Comparison of ENCODE assay signal across 2 cellular contexts in genomic region chr3:122974764-122975162, GRCh38.
TF ChIP-seq lines count a peak whose summit lies in the region.

No MANE protein-coding gene starts in this region.

TF ChIP-seq in H1, 55 proteins besides CTCF, POLR2A, EP300 and RAD21:
- TF ChIP-seq MAFK (IDR thresholded peaks at IDR 0.05; ENCODE audit: low read depth, low read length) (no peak), SIX5 (IDR thresholded peaks at IDR 0.05; ENCODE audit: low read depth, low read length) (no peak), SRF (IDR thresholded peaks at IDR 0.05; ENCODE audit: low read depth, low read length) (no peak), HDAC2 (IDR thresholded peaks at IDR 0.05; ENCODE audit: borderline replicate concordance in 1 of 2, low read depth in 2 of 2, low read length in 2 of 2) (no peak), NRF1 (IDR thresholded peaks at IDR 0.05; ENCODE audit: low read depth, low read length) (no peak), JUND (IDR thresholded peaks at IDR 0.05; ENCODE audit: low read length) (no peak), TAF7 (optimal IDR thresholded peaks at IDR 0.05; ENCODE audit: borderline replicate concordance, low read depth, low read length) (no peak), KDM4A (IDR thresholded peaks at IDR 0.05; ENCODE audit: low read depth, low read length, severe bottlenecking) (no peak), BACH1 (IDR thresholded peaks at IDR 0.05; ENCODE audit: low read length) (no peak), RFX5 (IDR thresholded peaks at IDR 0.05; ENCODE audit: borderline replicate concordance, low read depth, low read length) (no peak), MAX (IDR thresholded peaks at IDR 0.05) (no peak), EZH2 (IDR thresholded peaks at IDR 0.05; ENCODE audit: low read depth, low read length, severe bottlenecking) (no peak), EGR1 (IDR thresholded peaks at IDR 0.05; ENCODE audit: borderline replicate concordance, low read depth, low read length) (no peak), CBX5 (IDR thresholded peaks at IDR 0.05; ENCODE audit: low read depth, low read length) (no peak), CEBPB (IDR thresholded peaks at IDR 0.05; ENCODE audit: low read depth, low read length) (no peak), SP1 (IDR thresholded peaks at IDR 0.05; ENCODE audit: low read depth, low read length) (no peak), SP4 (IDR thresholded peaks at IDR 0.05; ENCODE audit: low read length) (no peak), CHD2 (IDR thresholded peaks at IDR 0.05; ENCODE audit: low read length) (no peak), SUZ12 (IDR thresholded peaks at IDR 0.05; ENCODE audit: low read length) (no peak)

TF ChIP-seq in neural cell, 6 proteins besides CTCF, POLR2A, EP300 and RAD21:
- TF ChIP-seq POLR2AphosphoS5 (IDR thresholded peaks at IDR 0.05) (no peak), EZH2 (IDR thresholded peaks at IDR 0.05; ENCODE audit: borderline replicate concordance, insufficient read depth, low read length, poor library complexity, severe bottlenecking) (no peak), TAF1 (IDR thresholded peaks at IDR 0.05; ENCODE audit: low read depth) (no peak), MXI1 (conservative IDR thresholded peaks at IDR 0.05; ENCODE audit: poor library complexity, severe bottlenecking) (no peak), REST (IDR thresholded peaks at IDR 0.05; ENCODE audit: borderline replicate concordance) (no peak)
